ENCODE assay signal across 28 cellular contexts in genomic region chr21:24671901-24672300, GRCh38.
"Had no signal": no experiment of that assay in that cellular context is flagged by ENCODE, and none has a peak within 500 bp of the region (broad histone marks: within the 10 kb centered on the region; RNA-seq: fewer than 3 reads in every experiment).

No MANE protein-coding gene starts in this region.

- DNase-seq: activated CD4-positive, alpha-beta memory T cell treated with anti-CD3 and anti-CD28 coated beads, Interleukin-2, amount 10 ng/mL, durations not matched to agents 7 days and 5 days; activated CD4-positive, alpha-beta T cell treated with anti-CD3 and anti-CD28 coated beads for 1 hour; activated CD4-positive, alpha-beta T cell treated with anti-CD3 and anti-CD28 coated beads for 4 hours; activated CD4-positive, alpha-beta T cell treated with anti-CD3 and anti-CD28 coated beads, Interleukin-2, amount 10 ng/mL, durations not matched to agents 7 days and 5 days; activated CD4-positive, alpha-beta T cell treated with anti-CD3 and anti-CD28 coated beads, Interleukin-2, amount 50 U/mL, for 4 hours; activated CD8-positive, alpha-beta memory T cell treated with anti-CD3 and anti-CD28 coated beads, Interleukin-2, amount 50 U/mL, for 48 hours; activated effector memory CD4-positive, alpha-beta T cell treated with Interleukin-2 at 50 U/mL for 16 hours; activated gamma-delta T cell treated with Interleukin-2 at 50 U/mL for 16 hours; activated naive CD4-positive, alpha-beta T cell treated with anti-CD3 and anti-CD28 coated beads, Interleukin-2, amount 50 U/mL, for 16 hours; activated naive CD4-positive, alpha-beta T cell treated with Interleukin-2 at 50 U/mL for 16 hours; activated T-cell treated with anti-CD3 and anti-CD28 coated beads for 4 hours; activated T-cell treated with anti-CD3 and anti-CD28 coated beads, Interleukin-2, amount 50 U/mL, for 24 hours; activated T-cell treated with anti-CD3 and anti-CD28 coated beads, Interleukin-2, amount 50 U/mL, for 72 hours; amniotic stem cell; anterior cingulate cortex; brain microvascular endothelial cell; dorsolateral prefrontal cortex; effector memory CD4-positive, alpha-beta T cell; endodermal cell; foreskin melanocyte; head of caudate nucleus; hypothalamus; T-helper 17 cell; T1000 had no signal

- H3K4me3 ChIP-seq: coronary artery, dorsolateral prefrontal cortex had no signal

- H3K36me3 ChIP-seq: brain microvascular endothelial cell had no signal

- ATAC-seq: activated T-cell treated with anti-CD3 and anti-CD28 coated beads, Interleukin-2, amount 50 U/mL, for 72 hours; esophagus mucosa; T-helper 17 cell; WTC11 had no signal

- H3K27me3 ChIP-seq: brain microvascular endothelial cell had no signal

- H3K27ac ChIP-seq: brain microvascular endothelial cell, coronary artery, dorsolateral prefrontal cortex, VCaP had no signal
